In genomic region chr19:14114854-14115253, GRCh38 we compare ENCODE assay signal across 9 cellular contexts. TPM values are rescaled to one million over a fixed set of nuclear protein-coding genes. Genes with fewer than 3 reads are reported as not detected.
DNase-seq lines count a peak whose midpoint lies in the region; ATAC-seq and TF ChIP-seq lines count a peak whose summit lies in the region.
"Had no signal": no experiment of that assay in that cellular context is flagged by ENCODE, and none has a peak within 500 bp of the region (broad histone marks: within the 10 kb centered on the region; RNA-seq: fewer than 3 reads in every experiment).

No MANE protein-coding gene starts in this region.

- WGBS in spleen, 5 donors, result 9 to 19% (median 15%) methylated on average over 8 to 9 of the region's 9 CpGs

- H3K27me3 ChIP-seq in spleen (replicated peaks in 1 of 7), result no peaks in the 10 kb centered on the region

- H3K36me3 ChIP-seq in spleen, result peaks cover 0 to 7% (median 0%) of the 10 kb centered on the region in 6 donors

- H3K4me1 Mint-ChIP-seq in glutamatergic neuron (ENCODE audit: low read depth, unreplicated experiment), result peaks cover 21% of the 10 kb centered on the region

- H3K9me3 ChIP-seq in spleen, result no peaks in the 10 kb centered on the region

- H3K27ac ChIP-seq in spleen, result peak overlapping the region in 7 of 8 donors; percentile 85 to 99 (median 93)

- no peak overlapping the region for H3K27ac Mint-ChIP-seq in glutamatergic neuron (ENCODE audit: unreplicated experiment)

- TF ChIP-seq CTCF in glutamatergic neuron (IDR thresholded peaks at IDR 0.05; ENCODE audit: partially characterized antibody, unreplicated experiment) (peak; percentile 58), spleen (IDR thresholded peaks at IDR 0.05 in 8 of 11, conservative IDR thresholded peaks at IDR 0.05 in 3 of 11) (peak; percentile 56 to 86 (median 75))

- TF ChIP-seq POLR2A in spleen (IDR thresholded peaks at IDR 0.05), result no peak

- H3K36me3 Mint-ChIP-seq in glutamatergic neuron (ENCODE audit: unreplicated experiment), result no peaks in the 10 kb centered on the region

- H3K4me1 ChIP-seq in spleen, result peaks cover 38 to 91% (median 76%) of the 10 kb centered on the region in 6 donors

- H3K9me3 Mint-ChIP-seq in glutamatergic neuron (ENCODE audit: unreplicated experiment), result peaks cover 5% of the 10 kb centered on the region

- peaks cover 14% of the 10 kb centered on the region for H3K27me3 Mint-ChIP-seq in glutamatergic neuron (ENCODE audit: unreplicated experiment)

- intact Hi-C loops in spleen (cut with DNase I; ENCODE audit: low total_unique reads), result no loop called here

- peak overlapping the region in 1 of 8 donors; percentile 67 for H3K4me3 ChIP-seq in spleen

- H3K4me3 Mint-ChIP-seq in glutamatergic neuron (ENCODE audit: unreplicated experiment), result no peak overlapping the region

- DNase-seq in D341Med (ENCODE audit: low spot score) (peak; percentile 69), NAMALWA (ENCODE audit: low spot score) (peak; percentile 59), glutamatergic neuron (peak; percentile 72), spleen (peak; percentile 91), SHP77 treated with DMSO at 0.1 percent for 48 hours (lab: John Stamatoyannopoulos, UW) (no peak), NCI-H1930 (lab: John Stamatoyannopoulos, UW) (no peak)
- peak; percentile 59 for DNase-seq in activated T-cell treated with anti-CD3 and anti-CD28 coated beads, Interleukin-2, amount 50 U/mL, for 1 hour

- no peak for ATAC-seq in HG02938 (IDR thresholded peaks at IDR 0.05; ENCODE audit: unreplicated experiment)

RNA-seq across cellular contexts. Expression of gene PRKACA, which starts 2.7 kb away (rescaled TPM):
- 82.9 TPM for total RNA-seq in glutamatergic neuron (ENCODE audit: unreplicated experiment)
- 100 to 1,000 TPM in 6 of 7 donors, 10 to 100 TPM in 1; 87.7 to 256 (median 132) TPM for total RNA-seq in spleen
- polyA plus RNA-seq in spleen, result 10 to 100 TPM; 26.6 to 77.3 (median 31.4) TPM

RNA-seq across cellular contexts. Expression of gene ASF1B, which starts 21.5 kb away (rescaled TPM):
- total RNA-seq in glutamatergic neuron (ENCODE audit: unreplicated experiment), result 2.3 TPM
- 10 to 100 TPM in 3 of 7 donors, 1 to 10 TPM in 4; 4.0 to 24.8 (median 7.0) TPM for total RNA-seq in spleen
- polyA plus RNA-seq in spleen, result 10 to 100 TPM in 2 of 3 donors, 1 to 10 TPM in 1; 3.8 to 12.5 (median 10.1) TPM

RNA-seq across cellular contexts. Expression of gene SAMD1, which starts 24.3 kb away (rescaled TPM):
- 52.0 TPM for total RNA-seq in glutamatergic neuron (ENCODE audit: unreplicated experiment)
- 10 to 100 TPM; 25.5 to 36.8 (median 30.6) TPM for total RNA-seq in spleen
- polyA plus RNA-seq in spleen, result 10 to 100 TPM; 19.6 to 31.4 (median 24.3) TPM

RNA-seq across cellular contexts. Expression of gene C19orf67, which starts 29.3 kb away (rescaled TPM):
- total RNA-seq in glutamatergic neuron (ENCODE audit: unreplicated experiment) (0.71 TPM), spleen (1 to 10 TPM in 1 of 7 donors, not detected in 6; 4.9 TPM)
- polyA plus RNA-seq in spleen, result not detected
- total RNA-seq: LHCN-M2 had no signal

RNA-seq across cellular contexts. Expression of gene MISP3, which starts 42.3 kb away (rescaled TPM):
- total RNA-seq in glutamatergic neuron (ENCODE audit: unreplicated experiment), result 2.2 TPM
- total RNA-seq in spleen, result 1 to 10 TPM; 1.8 to 8.0 (median 2.0) TPM
- 1 to 10 TPM; 1.5 to 2.2 (median 1.9) TPM for polyA plus RNA-seq in spleen

Comparison
In these comparisons a context has a peak if more than half of its experiments do, and no peak if none do; other contexts are left out.
1. DNase-seq: peak in D341Med (single experiment), NAMALWA (single experiment), activated T-cell treated with anti-CD3 and anti-CD28 coated beads, Interleukin-2, amount 50 U/mL, for 1 hour (single experiment), glutamatergic neuron (single experiment) and spleen (single experiment); none in SHP77 treated with DMSO at 0.1 percent for 48 hours (single experiment) and NCI-H1930 (0 of 2).